26 cellular contexts compared by ENCODE assay signal in the genomic region with DNA sequence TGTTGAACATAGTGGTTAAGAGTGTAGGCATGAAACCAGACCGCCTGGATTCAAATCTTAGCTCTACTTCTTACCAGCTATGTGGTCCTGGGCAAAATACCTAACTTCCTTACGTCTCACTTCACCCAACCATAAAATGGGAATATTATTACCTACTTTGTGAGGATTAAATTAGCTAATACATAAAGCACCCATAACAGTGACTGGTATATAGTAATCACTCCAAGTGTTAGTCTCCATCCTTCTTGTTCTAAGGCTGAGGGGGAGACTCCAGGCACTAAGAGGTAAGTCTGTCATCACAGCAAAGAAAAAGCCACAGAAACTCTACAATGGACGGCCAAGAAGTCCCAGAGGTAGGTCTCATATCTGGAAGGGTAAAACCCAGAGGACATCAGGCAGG. TPM values are rescaled to one million over a fixed set of nuclear protein-coding genes. Genes with fewer than 3 reads are reported as not detected.
DNase-seq lines count a peak whose midpoint lies in the region; ATAC-seq, FAIRE-seq and TF ChIP-seq lines count a peak whose summit lies in the region.
"Had no signal": no experiment of that assay in that cellular context is flagged by ENCODE, and none has a peak within 500 bp of the region (broad histone marks: within the 10 kb centered on the region; RNA-seq: fewer than 3 reads in every experiment).

No MANE protein-coding gene starts in this region.

- SMC1A ChIA-PET in GM12878 (lab: Charles Lee; ENCODE audit: uncharacterized antibody, unreplicated experiment) = interaction anchor here (0.9 to 4.7 kb wide), 11 partner anchors 9 to 134 kb away, joined by 3 to 39 read pairs (median 4); partner anchors contain the start of genes GLMP and PMF1

- H3K36me3 ChIP-seq in CD4-positive, alpha-beta memory T cell (ENCODE audit: insufficient read depth, low read length) = peaks cover 36% of the 10 kb centered on the region
- H3K36me3 ChIP-seq in GM12878 (ENCODE audit: control insufficient read depth in 2 of 2, insufficient read depth in 2 of 2, low read length in 1 of 2) (peaks cover 16 to 37% of the 10 kb centered on the region in 2 experiments), trophoblast cell (ENCODE audit: control insufficient read depth in 1 of 2, insufficient read depth in 2 of 2, low read length in 2 of 2) (peaks cover 24 to 42% of the 10 kb centered on the region in 2 experiments)

- no peak overlapping the region for H3K23ac ChIP-seq in trophoblast cell (ENCODE audit: low read length)

- intact Hi-C loops in CD4-positive, alpha-beta memory T cell (cut with micrococcal nuclease) = no loop called here
- intact Hi-C loops in GM12878 (cut with micrococcal nuclease; ENCODE audit: unreplicated experiment) = loop anchor here (10.0 kb wide), 1 partner anchor 185 kb away; no protein-coding TSS in a partner anchor

- no peak overlapping the region for H3K14ac ChIP-seq in trophoblast cell (ENCODE audit: low read length)

- no peak overlapping the region for H3K18ac ChIP-seq in trophoblast cell (ENCODE audit: low read length)

- no peaks in the 10 kb centered on the region for H3K27me3 Mint-ChIP-seq in CD4-positive, alpha-beta memory T cell
- no peaks in the 10 kb centered on the region for H3K27me3 Mint-ChIP-seq in IgD-negative memory B cell
- H3K27me3 Mint-ChIP-seq: naive B cell had no signal

- BruUV-seq in GM12878 (replicated peaks; lab: Mats Ljungman, UMichigan) = no TSS peak

- peak overlapping the region in 5 of 7 donors; percentile 22 to 96 (median 49) for H3K27ac Mint-ChIP-seq in CD4-positive, alpha-beta memory T cell
- peak overlapping the region; percentile 22 to 95 (median 47) for H3K27ac Mint-ChIP-seq in IgD-negative memory B cell

- ATAC-seq in GM12878 = no peak
- no peak for ATAC-seq in GM18861 (IDR thresholded peaks at IDR 0.05; ENCODE audit: unreplicated experiment)
- ATAC-seq: HepG2, left colon had no signal

- no peak overlapping the region for H3K4me3 ChIP-seq in CD4-positive, alpha-beta memory T cell (ENCODE audit: low read length in 2 of 2)
- peak overlapping the region; percentile 94; the same call in 1 of the 2 replicates for H3K4me3 ChIP-seq in GM12878
- no peak overlapping the region for H3K4me3 ChIP-seq in trophoblast cell (ENCODE audit: low read depth, low read length)
- H3K4me3 ChIP-seq: PC-9 had no signal

- no peak overlapping the region for H2BK12ac ChIP-seq in trophoblast cell (ENCODE audit: low read length)

- H4K8ac ChIP-seq in trophoblast cell (ENCODE audit: low read depth, low read length) = no peak overlapping the region

- H2AFZ ChIP-seq in GM12878 (ENCODE audit: control insufficient read depth, low read depth, low read length) (no peak overlapping the region), trophoblast cell (ENCODE audit: insufficient read depth, low read length, poor library complexity) (no peak overlapping the region)
- H2AFZ ChIP-seq: PC-9 had no signal

- H2BK120ac ChIP-seq in trophoblast cell (ENCODE audit: insufficient read depth, low read length, poor library complexity) = no peak overlapping the region

- no peak overlapping the region for H4K91ac ChIP-seq in trophoblast cell (ENCODE audit: low read depth, low read length)

- H3K79me2 ChIP-seq in GM12878 (ENCODE audit: control insufficient read depth, insufficient read depth, low read length) = peaks cover 52% of the 10 kb centered on the region
- H3K79me2 ChIP-seq in trophoblast cell (ENCODE audit: control insufficient read depth, insufficient read depth, low read length, poor library complexity) = peaks cover 20% of the 10 kb centered on the region

- no peak for TF ChIP-seq EP300 in GM12878 (IDR thresholded peaks at IDR 0.05; ENCODE audit: borderline replicate concordance in 1 of 2, control insufficient read depth in 1 of 2, low read depth in 2 of 2, low read length in 2 of 2)

- no peak overlapping the region for H3K27ac ChIP-seq in CD4-positive, alpha-beta memory T cell (ENCODE audit: low read depth, low read length)
- no peak overlapping the region for H3K27ac ChIP-seq in GM12878 (ENCODE audit: control insufficient read depth, insufficient read depth)
- no peak overlapping the region for H3K27ac ChIP-seq in trophoblast cell (ENCODE audit: low read depth, low read length)
- H3K27ac ChIP-seq: PC-9 had no signal

- 55% methylated on average over 3 of the region's 3 CpGs for WGBS in GM12878 (ENCODE audit: insufficient coverage, insufficient replicate concordance, low lambda C conversion rate, missing lambda C conversion rate)
- no CpG with 5 or more reads among the region's 3 CpGs for WGBS in trophoblast cell (ENCODE audit: extremely low coverage, insufficient coverage, insufficient read length)

- no peak overlapping the region for H2AK5ac ChIP-seq in trophoblast cell (ENCODE audit: low read length)

- POLR2A ChIA-PET in CD4-positive, alpha-beta memory T cell (lab: Charles Lee; ENCODE audit: partially characterized antibody) = interaction anchor here (0.8 to 1.3 kb wide), 2 partner anchors 8 to 67 kb away, joined by 3 read pairs; partner anchors contain the start of gene PMF1
- POLR2A ChIA-PET in GM12878 (lab: Charles Lee) = interaction anchor here (1.1 to 2.3 kb wide), 4 partner anchors 8 to 210 kb away, joined by 3 to 12 read pairs (median 4); partner anchors contain the start of gene PMF1

- CTCF ChIA-PET in CD4-positive, alpha-beta memory T cell (lab: Charles Lee; ENCODE audit: partially characterized antibody) = interaction anchor here (0.9 kb wide), 1 partner anchor 40 kb away, joined by 3 read pairs; no protein-coding TSS in a partner anchor
- CTCF ChIA-PET in GM12878 (lab: Yijun Ruan, JAX) = interaction anchor here (0.9 to 7.1 kb wide), 12 partner anchors 17 to 189 kb away, joined by 3 to 58 read pairs (median 4); partner anchors contain the start of genes CCT3 and TSACC

- no peaks in the 10 kb centered on the region for H3K9me3 ChIP-seq in CD4-positive, alpha-beta memory T cell (ENCODE audit: control insufficient read depth in 1 of 2, low read length in 2 of 2)
- no peaks in the 10 kb centered on the region for H3K9me3 ChIP-seq in GM12878 (replicated peaks; ENCODE audit: control insufficient read depth, insufficient read depth, low read length)
- H3K9me3 ChIP-seq in trophoblast cell (ENCODE audit: insufficient read depth, low read depth, low read length) = no peaks in the 10 kb centered on the region

- H3K27me3 ChIP-seq in CD4-positive, alpha-beta memory T cell (ENCODE audit: insufficient read depth, low read length) = no peaks in the 10 kb centered on the region
- H3K27me3 ChIP-seq in GM12878 (replicated peaks in 1 of 2; ENCODE audit: control insufficient read depth in 2 of 2, insufficient read depth in 2 of 2, low read length in 1 of 2) (no peaks in the 10 kb centered on the region), trophoblast cell (ENCODE audit: insufficient read depth, low read length) (no peaks in the 10 kb centered on the region)

- H3K4me2 ChIP-seq in GM12878 (ENCODE audit: control insufficient read depth, insufficient read depth) = peak overlapping the region; percentile 70; the same call in 1 of the 2 replicates
- H3K4me2 ChIP-seq in trophoblast cell (ENCODE audit: low read length) = no peak overlapping the region
- H3K4me2 ChIP-seq: PC-9 had no signal

- peaks cover 23 to 54% of the 10 kb centered on the region in 2 donors for H3K36me3 Mint-ChIP-seq in CD4-positive, alpha-beta memory T cell
- peaks cover 2% of the 10 kb centered on the region for H3K36me3 Mint-ChIP-seq in IgD-negative memory B cell

- peaks cover 0 to under 1% (median 0%) of the 10 kb centered on the region in 8 donors for H3K9me3 Mint-ChIP-seq in CD4-positive, alpha-beta memory T cell
- peaks cover 0 to 2% (median 0%) of the 10 kb centered on the region in 3 donors for H3K9me3 Mint-ChIP-seq in IgD-negative memory B cell
- H3K9me3 Mint-ChIP-seq: naive B cell had no signal

- DNase-seq in CD4-positive, alpha-beta memory T cell = no peak
- DNase-seq in GM12878 (ENCODE audit: low read depth, low spot score) = no peak
- DNase-seq in trophoblast cell = no peak
- DNase-seq in ecto neural progenitor cell (ENCODE audit: low spot score) = no peak
- DNase-seq in DMS53 treated with DMSO at 0.1 percent for 48 hours (lab: John Stamatoyannopoulos, UW; ENCODE audit: unreplicated experiment) = no peak
- DNase-seq: activated CD4-positive, CD25-positive, alpha-beta regulatory T cell treated with anti-CD3 and anti-CD28 coated beads, Interleukin-2, amount 50 U/mL, for 72 hours; activated effector memory CD4-positive, alpha-beta T cell treated with Interleukin-2 at 50 U/mL for 16 hours; amygdala; DMS79 treated with DMSO at 0.1 percent for 48 hours; head of caudate nucleus; left colon; mesendoderm; naive B cell; NCI-H1105; NCI-H2029 treated with DMSO at 0.1 percent for 48 hours; NCI-H226; PC-9; SHP77; SW 1271 had no signal

- peaks cover 38% of the 10 kb centered on the region for H3K4me1 ChIP-seq in CD4-positive, alpha-beta memory T cell (ENCODE audit: insufficient read depth, low read length)
- H3K4me1 ChIP-seq in GM12878 (ENCODE audit: control insufficient read depth, insufficient read depth, low read length) (peaks cover 15% of the 10 kb centered on the region; the same call in 1 of the 2 replicates), trophoblast cell (ENCODE audit: control insufficient read depth in 1 of 2, insufficient read depth in 2 of 2, low read length in 2 of 2) (peaks cover 19 to 21% of the 10 kb centered on the region in 2 experiments)

- FAIRE-seq in GM12878 (lab: Jason Lieb, UNC) = no peak
- FAIRE-seq: endothelial cell of umbilical vein, GM12892, HepG2 had no signal

- H3K4ac ChIP-seq in trophoblast cell (ENCODE audit: low read depth, low read length) = peak overlapping the region; percentile 57

- H3K4me3 Mint-ChIP-seq in CD4-positive, alpha-beta memory T cell = peak overlapping the region in 7 of 8 donors; percentile 7 to 76 (median 42)
- H3K4me3 Mint-ChIP-seq in IgD-negative memory B cell = peak overlapping the region in 2 of 4 donors; percentile 34 to 98

- no peak for TF ChIP-seq RAD21 in GM12878 (IDR thresholded peaks at IDR 0.05; ENCODE audit: insufficient read depth, low read depth, low read length)

- H4K20me1 ChIP-seq in GM12878 (ENCODE audit: control insufficient read depth, insufficient read depth) = no peaks in the 10 kb centered on the region

- H3K79me1 ChIP-seq in trophoblast cell (ENCODE audit: low read length) = peaks cover 5% of the 10 kb centered on the region

- H3K9ac ChIP-seq in GM12878 (ENCODE audit: control insufficient read depth, insufficient read depth, low read length) (no peak overlapping the region), trophoblast cell (ENCODE audit: low read length) (no peak overlapping the region)

- RAD21 ChIA-PET in GM12878 (lab: Charles Lee; ENCODE audit: unreplicated experiment) = interaction anchor here (0.7 to 2.6 kb wide), 4 partner anchors 39 to 79 kb away, joined by 4 to 13 read pairs (median 8); partner anchors contain the start of gene PMF1

- H3K4me1 Mint-ChIP-seq in CD4-positive, alpha-beta memory T cell = peaks cover 26 to 43% (median 34%) of the 10 kb centered on the region in 4 donors
- H3K4me1 Mint-ChIP-seq in IgD-negative memory B cell = peaks cover 24 to 34% (median 32%) of the 10 kb centered on the region in 3 donors

- H4K12ac ChIP-seq in trophoblast cell (ENCODE audit: low read depth, low read length) = no peak overlapping the region

- no peak overlapping the region for H2BK5ac ChIP-seq in trophoblast cell (ENCODE audit: low read depth, low read length, poor library complexity)

- in situ Hi-C loops in GM12878 (cut with MboI) = no loop called here

- no peak for TF ChIP-seq POLR2A in GM12878 (IDR thresholded peaks at IDR 0.05; ENCODE audit: low read depth, low read length)

- TF ChIP-seq CTCF in GM12878 (IDR thresholded peaks at IDR 0.05 in 2 of 3, conservative IDR thresholded peaks at IDR 0.05 in 1 of 3; ENCODE audit: control insufficient read depth in 2 of 3, extremely low read depth in 1 of 3, insufficient read depth in 1 of 3, low read depth in 3 of 3, low read length in 3 of 3) = no peak

RNA-seq across cellular contexts. Expression of gene SMG5, which starts 2.8 kb away (rescaled TPM):
- total RNA-seq in CD4-positive, alpha-beta memory T cell = 10 to 100 TPM; 69.8 to 71.6 TPM
- polyA plus RNA-seq in CD4-positive, alpha-beta memory T cell = 10 to 100 TPM in 1 of 2 donors, 1 to 10 TPM in 1; 6.1 to 25.6 TPM
- polyA plus RNA-seq in IgD-negative memory B cell (27.2 TPM), GM12878 (2011; rRNA removed) (17.7 and 27.7 TPM in 2 replicates), GM12878 (2014; fragmentation: Illumina TruSeq; extraction: Trizol) (27.8 and 45.7 TPM in 2 replicates), GM12878 (2014; fragmentation: Nextera tagmentation; extraction: Ambion mirVana) (1 to 10 TPM in 1 of 2 experiments, under 1 TPM in 1; 0.76 to 1.9 TPM), GM12878 (2014; rRNA removed) (54.0 and 54.8 TPM in 2 replicates), GM12878 (2016; fragmentation: Nextera tagmentation; extraction: Ambion mirVana) (10 to 100 TPM; 51.9 to 55.9 TPM)
- 166 and 207 TPM in 2 replicates for total RNA-seq in GM12878 (2013; cell fraction: nucleolus; rRNA removed)
- total RNA-seq in GM12878 (2014; rRNA removed) (51.0 and 57.3 TPM in 2 replicates), GM12878 (2014; rRNA removed; fragmentation: Illumina TruSeq; extraction: Trizol) (30.4 and 32.4 TPM in 2 replicates), GM12878 (2021) (54.6 and 61.5 TPM in 2 replicates)
- polyA plus RNA-seq in GM12878 (2011; ENCODE audit: low read depth) = 19.6 TPM
- 28.8 and 32.9 TPM in 2 replicates for polyA plus RNA-seq in GM12878 (2011; cell fraction: cytosol; rRNA removed)
- 179 and 188 TPM in 2 replicates for polyA plus RNA-seq in GM12878 (2011; cell fraction: nucleus; rRNA removed)
- polyA plus RNA-seq in GM12878 (2012) = 35.5 and 35.6 TPM in 2 replicates
- polyA minus RNA-seq in GM12878 (2011; rRNA and poly(A)+ RNA removed) = 23.0 and 30.5 TPM in 2 replicates
- polyA minus RNA-seq in GM12878 (2011; cell fraction: cytosol; rRNA and poly(A)+ RNA removed) = 7.8 and 9.4 TPM in 2 replicates
- 25.3 and 33.9 TPM in 2 replicates for polyA minus RNA-seq in GM12878 (2011; cell fraction: nucleus; rRNA and poly(A)+ RNA removed)
- polyA plus RNA-seq in trophoblast cell (2013) = 44.5 and 46.5 TPM in 2 replicates

RNA-seq across cellular contexts. Expression of gene TMEM79, which starts 4.3 kb away (rescaled TPM):
- total RNA-seq in CD4-positive, alpha-beta memory T cell = 10 to 100 TPM; 14.7 to 16.8 TPM
- polyA plus RNA-seq in CD4-positive, alpha-beta memory T cell = 1 to 10 TPM in 1 of 2 donors, under 1 TPM in 1; 0.93 to 7.3 TPM
- 9.3 TPM for polyA plus RNA-seq in IgD-negative memory B cell
- total RNA-seq in GM12878 (2013; cell fraction: nucleolus; rRNA removed) = 7.0 and 7.2 TPM in 2 replicates
- total RNA-seq in GM12878 (2014; rRNA removed) = 1.9 and 3.8 TPM in 2 replicates
- 2.2 and 2.5 TPM in 2 replicates for total RNA-seq in GM12878 (2014; rRNA removed; fragmentation: Illumina TruSeq; extraction: Trizol)
- 3.1 and 4.0 TPM in 2 replicates for total RNA-seq in GM12878 (2021)
- 1.7 TPM for polyA plus RNA-seq in GM12878 (2011; ENCODE audit: low read depth)
- 2.0 and 3.8 TPM in 2 replicates for polyA plus RNA-seq in GM12878 (2011; rRNA removed)
- 5.7 and 7.1 TPM in 2 replicates for polyA plus RNA-seq in GM12878 (2011; cell fraction: cytosol; rRNA removed)
- 16.8 and 20.3 TPM in 2 replicates for polyA plus RNA-seq in GM12878 (2011; cell fraction: nucleus; rRNA removed)
- 2.8 and 4.1 TPM in 2 replicates for polyA plus RNA-seq in GM12878 (2012)
- 0.86 and 2.6 TPM in 2 replicates for polyA plus RNA-seq in GM12878 (2014; fragmentation: Illumina TruSeq; extraction: Trizol)
- polyA plus RNA-seq in GM12878 (2014; fragmentation: Nextera tagmentation; extraction: Ambion mirVana) = 1 to 10 TPM in 1 of 2 experiments, under 1 TPM in 1; 0.47 to 1.2 TPM
- 5.2 and 7.3 TPM in 2 replicates for polyA plus RNA-seq in GM12878 (2014; rRNA removed)
- polyA plus RNA-seq in GM12878 (2016; fragmentation: Nextera tagmentation; extraction: Ambion mirVana) = 1 to 10 TPM; 5.1 to 5.2 TPM
- polyA minus RNA-seq in GM12878 (2011; rRNA and poly(A)+ RNA removed) = 2.6 and 6.3 TPM in 2 replicates
- polyA minus RNA-seq in GM12878 (2011; cell fraction: cytosol; rRNA and poly(A)+ RNA removed) = 0.73 and 0.80 TPM in 2 replicates
- 5.4 and 8.4 TPM in 2 replicates for polyA minus RNA-seq in GM12878 (2011; cell fraction: nucleus; rRNA and poly(A)+ RNA removed)
- 3.2 and 3.8 TPM in 2 replicates for polyA plus RNA-seq in trophoblast cell (2013)

RNA-seq across cellular contexts. Expression of gene GLMP, which starts 15.6 kb away (rescaled TPM):
- total RNA-seq in CD4-positive, alpha-beta memory T cell = 10 to 100 TPM; 22.1 to 28.4 TPM
- polyA plus RNA-seq in CD4-positive, alpha-beta memory T cell = 10 to 100 TPM; 21.3 to 23.5 TPM
- polyA plus RNA-seq in IgD-negative memory B cell = 11.5 TPM
- total RNA-seq in GM12878 (2013; cell fraction: nucleolus; rRNA removed) = 15.5 and 20.2 TPM in 2 replicates
- total RNA-seq in GM12878 (2014; rRNA removed) = 27.1 and 30.0 TPM in 2 replicates
- 15.0 and 16.3 TPM in 2 replicates for total RNA-seq in GM12878 (2014; rRNA removed; fragmentation: Illumina TruSeq; extraction: Trizol)
- 19.7 and 24.2 TPM in 2 replicates for total RNA-seq in GM12878 (2021)
- polyA plus RNA-seq in GM12878 (2011; ENCODE audit: low read depth) = 9.9 TPM
- polyA plus RNA-seq in GM12878 (2011; rRNA removed) = 2.3 and 4.4 TPM in 2 replicates
- 6.8 and 8.5 TPM in 2 replicates for polyA plus RNA-seq in GM12878 (2011; cell fraction: cytosol; rRNA removed)
- 8.0 and 8.3 TPM in 2 replicates for polyA plus RNA-seq in GM12878 (2011; cell fraction: nucleus; rRNA removed)
- 16.7 and 18.3 TPM in 2 replicates for polyA plus RNA-seq in GM12878 (2012)
- polyA plus RNA-seq in GM12878 (2014; fragmentation: Illumina TruSeq; extraction: Trizol) = 12.2 and 23.0 TPM in 2 replicates
- 10 to 100 TPM; 10.8 to 12.8 TPM for polyA plus RNA-seq in GM12878 (2014; fragmentation: Nextera tagmentation; extraction: Ambion mirVana)
- polyA plus RNA-seq in GM12878 (2014; rRNA removed) = 23.5 and 33.4 TPM in 2 replicates
- polyA plus RNA-seq in GM12878 (2016; fragmentation: Nextera tagmentation; extraction: Ambion mirVana) = 10 to 100 TPM; 19.3 to 19.6 TPM
- 3.7 and 5.3 TPM in 2 replicates for polyA minus RNA-seq in GM12878 (2011; rRNA and poly(A)+ RNA removed)
- 1.5 and 2.0 TPM in 2 replicates for polyA minus RNA-seq in GM12878 (2011; cell fraction: cytosol; rRNA and poly(A)+ RNA removed)
- polyA minus RNA-seq in GM12878 (2011; cell fraction: nucleus; rRNA and poly(A)+ RNA removed) = 4.6 and 5.3 TPM in 2 replicates
- 64.4 and 70.4 TPM in 2 replicates for polyA plus RNA-seq in trophoblast cell (2013)

RNA-seq across cellular contexts. Expression of gene VHLL, which starts 19.3 kb away (rescaled TPM):
- under 1 TPM; 0.52 to 0.53 TPM for total RNA-seq in CD4-positive, alpha-beta memory T cell
- polyA plus RNA-seq in CD4-positive, alpha-beta memory T cell = not detected
- not detected for polyA plus RNA-seq in IgD-negative memory B cell
- 1.0 TPM in 1 of 2 replicates, not detected in the other for total RNA-seq in GM12878 (2013; cell fraction: nucleolus; rRNA removed)
- 0.23 TPM in 1 of 2 replicates, not detected in the other for total RNA-seq in GM12878 (2014; rRNA removed)
- total RNA-seq in GM12878 (2014; rRNA removed; fragmentation: Illumina TruSeq; extraction: Trizol) = not detected in 2 replicates
- total RNA-seq in GM12878 (2021) = not detected in 2 replicates
- polyA plus RNA-seq in GM12878 (2011; ENCODE audit: low read depth) = not detected
- not detected in 2 replicates for polyA plus RNA-seq in GM12878 (2011; rRNA removed)
- polyA plus RNA-seq in GM12878 (2011; cell fraction: cytosol; rRNA removed) = not detected in 2 replicates
- polyA plus RNA-seq in GM12878 (2011; cell fraction: nucleus; rRNA removed) = 0.41 TPM in 1 of 2 replicates, not detected in the other
- not detected in 2 replicates for polyA plus RNA-seq in GM12878 (2012)
- not detected in 2 replicates for polyA plus RNA-seq in GM12878 (2014; fragmentation: Illumina TruSeq; extraction: Trizol)
- not detected for polyA plus RNA-seq in GM12878 (2014; fragmentation: Nextera tagmentation; extraction: Ambion mirVana)
- polyA plus RNA-seq in GM12878 (2014; rRNA removed) = not detected in 2 replicates
- not detected for polyA plus RNA-seq in GM12878 (2016; fragmentation: Nextera tagmentation; extraction: Ambion mirVana)
- polyA minus RNA-seq in GM12878 (2011; rRNA and poly(A)+ RNA removed) = 0.44 and 0.52 TPM in 2 replicates
- polyA minus RNA-seq in GM12878 (2011; cell fraction: cytosol; rRNA and poly(A)+ RNA removed) = not detected in 2 replicates
- polyA minus RNA-seq in GM12878 (2011; cell fraction: nucleus; rRNA and poly(A)+ RNA removed) = 0.77 TPM in 1 of 2 replicates, not detected in the other
- polyA plus RNA-seq in trophoblast cell (2013) = not detected in 2 replicates
- total RNA-seq: cardiac septum, left colon, PC-9, posterior vena cava had no signal
- polyA plus RNA-seq: endothelial cell of umbilical vein, HepG2 had no signal

RNA-seq across cellular contexts. Expression of gene PAQR6, which starts 32.0 kb away (rescaled TPM):
- 1 to 10 TPM; 1.7 to 1.9 TPM for total RNA-seq in CD4-positive, alpha-beta memory T cell
- under 1 TPM; 0.11 to 0.22 TPM for polyA plus RNA-seq in CD4-positive, alpha-beta memory T cell
- polyA plus RNA-seq in IgD-negative memory B cell = 0.44 TPM
- total RNA-seq in GM12878 (2013; cell fraction: nucleolus; rRNA removed) = 7.9 and 12.4 TPM in 2 replicates
- total RNA-seq in GM12878 (2014; rRNA removed) = 2.3 and 2.9 TPM in 2 replicates
- total RNA-seq in GM12878 (2014; rRNA removed; fragmentation: Illumina TruSeq; extraction: Trizol) = 0.98 and 1.1 TPM in 2 replicates
- 2.6 and 3.5 TPM in 2 replicates for total RNA-seq in GM12878 (2021)
- polyA plus RNA-seq in GM12878 (2011; ENCODE audit: low read depth) = 2.2 TPM
- 1.8 and 2.4 TPM in 2 replicates for polyA plus RNA-seq in GM12878 (2011; rRNA removed)
- polyA plus RNA-seq in GM12878 (2011; cell fraction: cytosol; rRNA removed) = 2.2 and 3.4 TPM in 2 replicates
- 31.9 and 41.6 TPM in 2 replicates for polyA plus RNA-seq in GM12878 (2011; cell fraction: nucleus; rRNA removed)
- polyA plus RNA-seq in GM12878 (2012) = 4.3 and 5.0 TPM in 2 replicates
- polyA plus RNA-seq in GM12878 (2014; fragmentation: Illumina TruSeq; extraction: Trizol) = 1.0 and 1.3 TPM in 2 replicates
- polyA plus RNA-seq in GM12878 (2014; fragmentation: Nextera tagmentation; extraction: Ambion mirVana) = under 1 TPM; 0.42 to 0.73 TPM
- polyA plus RNA-seq in GM12878 (2014; rRNA removed) = 4.5 and 5.1 TPM in 2 replicates
- 1 to 10 TPM in 1 of 2 experiments, under 1 TPM in 1; 0.77 to 1.3 TPM for polyA plus RNA-seq in GM12878 (2016; fragmentation: Nextera tagmentation; extraction: Ambion mirVana)
- 0.29 and 0.46 TPM in 2 replicates for polyA minus RNA-seq in GM12878 (2011; rRNA and poly(A)+ RNA removed)
- polyA minus RNA-seq in GM12878 (2011; cell fraction: cytosol; rRNA and poly(A)+ RNA removed) = not detected in 2 replicates
- 1.5 and 3.1 TPM in 2 replicates for polyA minus RNA-seq in GM12878 (2011; cell fraction: nucleus; rRNA and poly(A)+ RNA removed)
- 7.8 and 8.5 TPM in 2 replicates for polyA plus RNA-seq in trophoblast cell (2013)
